In the genomic region with DNA sequence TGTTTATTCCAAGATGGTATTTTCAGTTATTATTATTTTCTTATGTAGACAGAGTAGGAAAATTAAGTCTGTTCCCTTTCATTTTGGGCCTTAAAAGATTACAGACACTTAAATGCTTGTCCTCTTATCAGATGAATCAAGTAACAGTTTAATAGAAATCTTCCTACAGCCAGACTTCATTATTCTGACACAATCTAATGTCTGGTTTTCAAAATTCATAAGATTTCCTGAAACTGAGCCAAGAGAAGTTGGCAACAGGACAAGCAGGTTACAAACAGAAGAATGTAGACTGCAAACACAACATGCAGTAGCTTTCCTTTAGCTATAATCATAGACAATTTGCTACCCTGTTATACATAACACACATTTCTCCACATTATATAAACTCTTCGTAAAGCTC, we compare ENCODE assay signal across 1 cellular context.
A peak's percentile ranks its signal among the peaks of the same experiment; 100 is the strongest.
TF ChIP-seq lines count a peak whose summit lies in the region.

No MANE protein-coding gene starts in this region.

TF ChIP-seq in SK-N-SH, 30 proteins besides CTCF, POLR2A, EP300 and RAD21 (continued from another document):
- TF ChIP-seq, protein P1, sequence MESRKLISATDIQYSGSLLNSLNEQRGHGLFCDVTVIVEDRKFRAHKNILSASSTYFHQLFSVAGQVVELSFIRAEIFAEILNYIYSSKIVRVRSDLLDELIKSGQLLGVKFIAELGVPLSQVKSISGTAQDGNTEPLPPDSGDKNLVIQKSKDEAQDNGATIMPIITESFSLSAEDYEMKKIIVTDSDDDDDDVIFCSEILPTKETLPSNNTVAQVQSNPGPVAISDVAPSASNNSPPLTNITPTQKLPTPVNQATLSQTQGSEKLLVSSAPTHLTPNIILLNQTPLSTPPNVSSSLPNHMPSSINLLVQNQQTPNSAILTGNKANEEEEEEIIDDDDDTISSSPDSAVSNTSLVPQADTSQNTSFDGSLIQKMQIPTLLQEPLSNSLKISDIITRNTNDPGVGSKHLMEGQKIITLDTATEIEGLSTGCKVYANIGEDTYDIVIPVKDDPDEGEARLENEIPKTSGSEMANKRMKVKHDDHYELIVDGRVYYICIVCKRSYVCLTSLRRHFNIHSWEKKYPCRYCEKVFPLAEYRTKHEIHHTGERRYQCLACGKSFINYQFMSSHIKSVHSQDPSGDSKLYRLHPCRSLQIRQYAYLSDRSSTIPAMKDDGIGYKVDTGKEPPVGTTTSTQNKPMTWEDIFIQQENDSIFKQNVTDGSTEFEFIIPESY (IDR thresholded peaks at IDR 0.05; ENCODE audit: borderline replicate concordance, low read depth), result no peak
- TF ChIP-seq CHD2 (IDR thresholded peaks at IDR 0.05; ENCODE audit: low read length, partially characterized antibody) (peak; percentile 58), MXI1 (IDR thresholded peaks at IDR 0.05; ENCODE audit: low read depth, low read length) (no peak), GABPA (IDR thresholded peaks at IDR 0.05; ENCODE audit: low read depth) (no peak), RXRA (IDR thresholded peaks at IDR 0.05; ENCODE audit: borderline replicate concordance, low read depth) (no peak), RCOR1 (IDR thresholded peaks at IDR 0.05; ENCODE audit: low read length) (peak; percentile 95), RFX5 (IDR thresholded peaks at IDR 0.05; ENCODE audit: low read length) (no peak), SIN3A (IDR thresholded peaks at IDR 0.05; ENCODE audit: borderline replicate concordance, low read depth, low read length) (no peak)
- TF ChIP-seq, protein P2, sequence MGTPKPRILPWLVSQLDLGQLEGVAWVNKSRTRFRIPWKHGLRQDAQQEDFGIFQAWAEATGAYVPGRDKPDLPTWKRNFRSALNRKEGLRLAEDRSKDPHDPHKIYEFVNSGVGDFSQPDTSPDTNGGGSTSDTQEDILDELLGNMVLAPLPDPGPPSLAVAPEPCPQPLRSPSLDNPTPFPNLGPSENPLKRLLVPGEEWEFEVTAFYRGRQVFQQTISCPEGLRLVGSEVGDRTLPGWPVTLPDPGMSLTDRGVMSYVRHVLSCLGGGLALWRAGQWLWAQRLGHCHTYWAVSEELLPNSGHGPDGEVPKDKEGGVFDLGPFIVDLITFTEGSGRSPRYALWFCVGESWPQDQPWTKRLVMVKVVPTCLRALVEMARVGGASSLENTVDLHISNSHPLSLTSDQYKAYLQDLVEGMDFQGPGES (IDR thresholded peaks at IDR 0.05; ENCODE audit: low read depth, low read length), result no peak
- TF ChIP-seq, protein P3, sequence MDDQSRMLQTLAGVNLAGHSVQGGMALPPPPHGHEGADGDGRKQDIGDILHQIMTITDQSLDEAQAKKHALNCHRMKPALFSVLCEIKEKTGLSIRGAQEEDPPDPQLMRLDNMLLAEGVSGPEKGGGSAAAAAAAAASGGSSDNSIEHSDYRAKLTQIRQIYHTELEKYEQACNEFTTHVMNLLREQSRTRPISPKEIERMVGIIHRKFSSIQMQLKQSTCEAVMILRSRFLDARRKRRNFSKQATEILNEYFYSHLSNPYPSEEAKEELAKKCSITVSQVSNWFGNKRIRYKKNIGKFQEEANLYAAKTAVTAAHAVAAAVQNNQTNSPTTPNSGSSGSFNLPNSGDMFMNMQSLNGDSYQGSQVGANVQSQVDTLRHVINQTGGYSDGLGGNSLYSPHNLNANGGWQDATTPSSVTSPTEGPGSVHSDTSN (IDR thresholded peaks at IDR 0.05), result peak; percentile 21; the same call in 1 of the 2 replicates
